In the genomic region with DNA sequence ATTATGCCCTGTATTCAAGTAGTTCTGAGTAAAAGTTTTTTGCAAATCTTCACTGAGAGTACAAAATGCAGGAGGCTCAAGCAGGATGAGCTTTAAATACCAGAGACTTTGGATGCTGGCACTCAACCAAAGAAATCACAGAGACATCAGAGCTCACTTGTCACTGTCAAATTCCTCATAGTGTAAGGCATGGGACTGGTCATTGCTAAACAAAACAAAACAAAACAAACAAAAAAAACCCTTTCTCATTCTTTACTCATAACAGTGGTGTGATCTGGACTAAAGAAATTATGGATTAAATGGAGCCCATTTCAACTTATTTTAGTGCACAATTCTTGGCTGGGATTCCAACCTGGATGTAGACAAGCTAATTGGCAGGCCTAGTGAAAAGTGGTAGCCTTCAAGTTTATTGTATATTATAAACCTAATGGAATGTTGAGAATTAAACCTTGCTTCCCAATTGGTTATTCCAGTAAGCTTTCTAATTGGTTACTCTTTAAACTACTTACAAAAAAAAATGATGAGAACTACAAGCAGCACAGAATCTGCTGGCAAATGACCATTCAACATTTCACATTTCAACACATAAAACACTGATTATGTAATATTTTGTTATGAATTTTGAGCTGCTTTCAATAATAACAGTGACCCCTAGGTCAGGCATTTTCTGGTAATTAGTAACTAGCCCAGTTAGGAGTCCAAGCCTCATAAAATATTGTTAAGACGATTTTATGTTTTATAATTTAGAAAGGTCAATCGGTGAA, we compare ENCODE assay signal across 1 cellular context.
TF ChIP-seq lines count a peak whose summit lies in the region.

No MANE protein-coding gene starts in this region.

TF ChIP-seq in HepG2, 621 proteins besides CTCF, POLR2A, EP300 and RAD21:
- no peak for TF ChIP-seq NFYB (CRISPR knock-in tag; IDR thresholded peaks at IDR 0.05)
- TF ChIP-seq ZNF331 (CRISPR knock-in tag; IDR thresholded peaks at IDR 0.05) = no peak
- TF ChIP-seq ZSCAN30 (CRISPR knock-in tag; IDR thresholded peaks at IDR 0.05) = no peak
- TF ChIP-seq ZNF879 (CRISPR knock-in tag; IDR thresholded peaks at IDR 0.05) = no peak
- TF ChIP-seq, protein P1, sequence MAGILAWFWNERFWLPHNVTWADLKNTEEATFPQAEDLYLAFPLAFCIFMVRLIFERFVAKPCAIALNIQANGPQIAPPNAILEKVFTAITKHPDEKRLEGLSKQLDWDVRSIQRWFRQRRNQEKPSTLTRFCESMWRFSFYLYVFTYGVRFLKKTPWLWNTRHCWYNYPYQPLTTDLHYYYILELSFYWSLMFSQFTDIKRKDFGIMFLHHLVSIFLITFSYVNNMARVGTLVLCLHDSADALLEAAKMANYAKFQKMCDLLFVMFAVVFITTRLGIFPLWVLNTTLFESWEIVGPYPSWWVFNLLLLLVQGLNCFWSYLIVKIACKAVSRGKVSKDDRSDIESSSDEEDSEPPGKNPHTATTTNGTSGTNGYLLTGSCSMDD (CRISPR knock-in tag; IDR thresholded peaks at IDR 0.05) = no peak
- no peak for TF ChIP-seq ATRX (CRISPR knock-in tag; IDR thresholded peaks at IDR 0.05; ENCODE audit: borderline replicate concordance)
- TF ChIP-seq ZNF3 (CRISPR knock-in tag; IDR thresholded peaks at IDR 0.05) = no peak
- no peak for TF ChIP-seq FOSL2 (CRISPR knock-in tag; IDR thresholded peaks at IDR 0.05)
- TF ChIP-seq, protein P2, sequence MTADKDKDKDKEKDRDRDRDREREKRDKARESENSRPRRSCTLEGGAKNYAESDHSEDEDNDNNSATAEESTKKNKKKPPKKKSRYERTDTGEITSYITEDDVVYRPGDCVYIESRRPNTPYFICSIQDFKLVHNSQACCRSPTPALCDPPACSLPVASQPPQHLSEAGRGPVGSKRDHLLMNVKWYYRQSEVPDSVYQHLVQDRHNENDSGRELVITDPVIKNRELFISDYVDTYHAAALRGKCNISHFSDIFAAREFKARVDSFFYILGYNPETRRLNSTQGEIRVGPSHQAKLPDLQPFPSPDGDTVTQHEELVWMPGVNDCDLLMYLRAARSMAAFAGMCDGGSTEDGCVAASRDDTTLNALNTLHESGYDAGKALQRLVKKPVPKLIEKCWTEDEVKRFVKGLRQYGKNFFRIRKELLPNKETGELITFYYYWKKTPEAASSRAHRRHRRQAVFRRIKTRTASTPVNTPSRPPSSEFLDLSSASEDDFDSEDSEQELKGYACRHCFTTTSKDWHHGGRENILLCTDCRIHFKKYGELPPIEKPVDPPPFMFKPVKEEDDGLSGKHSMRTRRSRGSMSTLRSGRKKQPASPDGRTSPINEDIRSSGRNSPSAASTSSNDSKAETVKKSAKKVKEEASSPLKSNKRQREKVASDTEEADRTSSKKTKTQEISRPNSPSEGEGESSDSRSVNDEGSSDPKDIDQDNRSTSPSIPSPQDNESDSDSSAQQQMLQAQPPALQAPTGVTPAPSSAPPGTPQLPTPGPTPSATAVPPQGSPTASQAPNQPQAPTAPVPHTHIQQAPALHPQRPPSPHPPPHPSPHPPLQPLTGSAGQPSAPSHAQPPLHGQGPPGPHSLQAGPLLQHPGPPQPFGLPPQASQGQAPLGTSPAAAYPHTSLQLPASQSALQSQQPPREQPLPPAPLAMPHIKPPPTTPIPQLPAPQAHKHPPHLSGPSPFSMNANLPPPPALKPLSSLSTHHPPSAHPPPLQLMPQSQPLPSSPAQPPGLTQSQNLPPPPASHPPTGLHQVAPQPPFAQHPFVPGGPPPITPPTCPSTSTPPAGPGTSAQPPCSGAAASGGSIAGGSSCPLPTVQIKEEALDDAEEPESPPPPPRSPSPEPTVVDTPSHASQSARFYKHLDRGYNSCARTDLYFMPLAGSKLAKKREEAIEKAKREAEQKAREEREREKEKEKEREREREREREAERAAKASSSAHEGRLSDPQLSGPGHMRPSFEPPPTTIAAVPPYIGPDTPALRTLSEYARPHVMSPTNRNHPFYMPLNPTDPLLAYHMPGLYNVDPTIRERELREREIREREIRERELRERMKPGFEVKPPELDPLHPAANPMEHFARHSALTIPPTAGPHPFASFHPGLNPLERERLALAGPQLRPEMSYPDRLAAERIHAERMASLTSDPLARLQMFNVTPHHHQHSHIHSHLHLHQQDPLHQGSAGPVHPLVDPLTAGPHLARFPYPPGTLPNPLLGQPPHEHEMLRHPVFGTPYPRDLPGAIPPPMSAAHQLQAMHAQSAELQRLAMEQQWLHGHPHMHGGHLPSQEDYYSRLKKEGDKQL (CRISPR knock-in tag; IDR thresholded peaks at IDR 0.05; ENCODE audit: low read depth) = no peak
- TF ChIP-seq HOXA5 (CRISPR knock-in tag; IDR thresholded peaks at IDR 0.05) = no peak
TF ChIP-seq in HepG2: peak in this region for 0.
